23 cellular contexts compared by ENCODE assay signal in the genomic region with DNA sequence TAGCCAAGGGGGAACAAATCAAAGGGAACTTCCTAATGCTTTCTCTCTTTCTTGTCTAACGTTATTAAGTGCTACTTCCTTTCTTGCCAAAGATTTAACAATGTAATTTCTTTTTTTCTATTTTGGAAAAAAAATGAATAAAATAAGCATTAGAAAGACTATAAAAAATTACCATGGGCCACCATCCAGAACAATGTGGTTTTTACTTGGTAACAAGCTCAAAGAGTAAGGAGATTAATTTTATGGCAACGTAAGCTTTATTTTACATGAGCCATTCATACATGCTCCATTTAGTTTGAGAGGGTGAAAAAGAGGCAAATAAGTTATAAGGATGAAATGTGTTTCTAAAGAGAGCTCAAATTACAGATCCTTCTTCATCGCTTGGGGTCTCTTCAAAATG.
"Had no signal": no experiment of that assay in that cellular context is flagged by ENCODE, and none has a peak within 500 bp of the region (broad histone marks: within the 10 kb centered on the region; RNA-seq: fewer than 3 reads in every experiment).

No MANE protein-coding gene starts in this region.

- H3K4me3 ChIP-seq: gastroesophageal sphincter, mucosa of descending colon, vagina had no signal

- H3K36me3 Mint-ChIP-seq: activated naive CD4-positive, alpha-beta T cell treated with anti-CD3 and anti-CD28 coated beads, Interleukin-2, amount 10 ng/mL, durations not matched to agents 7 days and 5 days; T-cell had no signal

- H3K27ac ChIP-seq: gastroesophageal sphincter, vagina, WERI-Rb-1 had no signal

- H3K4me1 Mint-ChIP-seq: activated naive CD4-positive, alpha-beta T cell treated with anti-CD3 and anti-CD28 coated beads, Interleukin-2, amount 10 ng/mL, durations not matched to agents 7 days and 5 days; central memory CD8-positive, alpha-beta T cell; T-cell had no signal

- DNase-seq: activated CD4-positive, alpha-beta T cell treated with anti-CD3 and anti-CD28 coated beads, Interleukin-2, amount 50 U/mL, for 48 hours; activated CD4-positive, CD25-positive, alpha-beta regulatory T cell treated with anti-CD3 and anti-CD28 coated beads, Interleukin-2, amount 50 U/mL, for 72 hours; activated effector memory CD4-positive, alpha-beta T cell treated with anti-CD3 and anti-CD28 coated beads, Interleukin-2, amount 50 U/mL, for 16 hours; activated naive CD4-positive, alpha-beta T cell treated with anti-CD3 and anti-CD28 coated beads, Interleukin-2, amount 10 ng/mL, durations not matched to agents 7 days and 5 days; effector memory CD4-positive, alpha-beta T cell; head of caudate nucleus; hypothalamus; mesenchymal stem cell; mucosa of descending colon; occipital lobe; posterior cingulate gyrus; small intestine; stimulated activated CD4-positive, alpha-beta T cell treated with anti-CD3 and anti-CD28 coated beads, Interleukin-4, amount 100 ng/mL, for 1 hour; stimulated activated naive CD4-positive, alpha-beta T cell; T-cell; WERI-Rb-1 had no signal

- H3K4me3 Mint-ChIP-seq: activated naive CD4-positive, alpha-beta T cell treated with anti-CD3 and anti-CD28 coated beads, Interleukin-2, amount 10 ng/mL, durations not matched to agents 7 days and 5 days; central memory CD8-positive, alpha-beta T cell; T-cell; type B pancreatic cell had no signal

- H3K27me3 Mint-ChIP-seq: activated naive CD4-positive, alpha-beta T cell treated with anti-CD3 and anti-CD28 coated beads, Interleukin-2, amount 10 ng/mL, durations not matched to agents 7 days and 5 days; central memory CD8-positive, alpha-beta T cell; T-cell; type B pancreatic cell had no signal

- H3K9me3 ChIP-seq: gastroesophageal sphincter, mucosa of descending colon, thoracic aorta, vagina had no signal

- H3K4me1 ChIP-seq: vagina had no signal

- H3K9me3 Mint-ChIP-seq: activated naive CD4-positive, alpha-beta T cell treated with anti-CD3 and anti-CD28 coated beads, Interleukin-2, amount 10 ng/mL, durations not matched to agents 7 days and 5 days; central memory CD8-positive, alpha-beta T cell; T-cell; type B pancreatic cell had no signal

- ATAC-seq: esophagus mucosa, gastroesophageal sphincter, mucosa of descending colon, sciatic nerve, T-cell had no signal

- H3K27ac Mint-ChIP-seq: activated naive CD4-positive, alpha-beta T cell treated with anti-CD3 and anti-CD28 coated beads, Interleukin-2, amount 10 ng/mL, durations not matched to agents 7 days and 5 days; T-cell; type B pancreatic cell had no signal

- H3K27me3 ChIP-seq: gastroesophageal sphincter, vagina had no signal

- H3K36me3 ChIP-seq: gastroesophageal sphincter, thoracic aorta had no signal
